ENCODE assay signal across 15 cellular contexts in the genomic region with DNA sequence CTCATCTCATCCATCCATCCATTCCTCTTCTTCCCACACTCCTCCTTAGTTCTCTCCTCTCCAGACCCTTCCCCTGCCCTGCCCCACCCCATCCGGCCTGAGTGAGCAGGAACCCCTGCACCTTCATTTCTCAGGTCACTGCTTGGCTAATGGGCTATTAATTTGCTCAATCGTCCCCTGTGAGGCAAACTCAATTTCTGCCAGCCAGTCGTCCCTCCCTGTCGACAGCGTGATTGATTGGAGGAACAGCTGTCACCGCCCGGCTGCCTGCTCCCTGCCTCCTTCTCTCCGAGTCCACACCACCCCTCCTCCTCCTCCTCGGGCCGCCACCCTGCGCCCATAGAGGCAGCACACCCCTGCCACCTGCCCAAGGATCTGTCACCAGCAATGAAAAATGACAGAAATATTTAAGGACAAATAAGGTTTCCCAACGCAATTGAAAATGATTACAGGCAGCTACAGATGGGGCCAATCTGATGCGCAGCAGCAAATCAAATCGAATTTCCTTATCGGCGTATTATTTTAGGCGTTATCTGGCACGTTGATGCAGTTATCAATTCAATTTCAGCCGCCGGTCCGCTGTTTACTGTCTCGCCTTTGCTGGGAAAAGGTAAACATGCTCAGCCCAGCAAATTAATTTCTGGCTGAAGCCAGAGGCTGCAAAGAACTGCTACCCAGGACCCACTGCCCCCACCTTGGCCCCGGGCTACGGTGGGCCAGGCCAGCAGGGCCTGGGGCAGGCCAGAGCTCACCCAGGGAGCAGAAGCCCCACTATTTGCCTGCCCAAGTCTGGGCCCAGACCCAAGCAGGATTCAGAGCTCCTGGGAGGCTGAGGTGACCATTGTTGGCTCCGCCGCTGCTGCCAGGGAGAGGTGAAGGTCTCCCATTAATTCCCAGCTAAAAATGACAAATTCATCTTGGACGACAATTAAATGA.
A peak's percentile ranks its signal among the peaks of the same experiment; 100 is the strongest.
DNase-seq lines count a peak whose midpoint lies in the region; TF ChIP-seq lines count a peak whose summit lies in the region.
"Had no signal": no experiment of that assay in that cellular context is flagged by ENCODE, and none has a peak within 500 bp of the region (broad histone marks: within the 10 kb centered on the region; RNA-seq: fewer than 3 reads in every experiment).

No MANE protein-coding gene starts in this region.

- POLR2A ChIA-PET in activated CD4-positive, alpha-beta memory T cell treated with anti-CD3 and anti-CD28 coated beads for 36 hours (lab: Charles Lee): no interaction called here

- intact Hi-C loops in activated CD4-positive, alpha-beta memory T cell treated with anti-CD3 and anti-CD28 coated beads for 36 hours (cut with micrococcal nuclease): no loop called here

- DNase-seq in DMS 273 (lab: John Stamatoyannopoulos, UW; ENCODE audit: unreplicated experiment) (peak; percentile 63), DMS 273 treated with DMSO at 0.1 percent for 48 hours (lab: John Stamatoyannopoulos, UW) (no peak), NCI-H69 (lab: John Stamatoyannopoulos, UW) (peak; percentile 90), glutamatergic neuron (peak; percentile 81), NCI-H526 treated with DMSO at 0.1 percent for 48 hours (lab: John Stamatoyannopoulos, UW) (no peak), HUDEP-2 (lab: John Stamatoyannopoulos, UW; ENCODE audit: unreplicated experiment in 76 of 76) (no peak), kidney tubule cell (ENCODE audit: low spot score) (no peak)
- no peak for DNase-seq in activated CD4-positive, alpha-beta memory T cell treated with anti-CD3 and anti-CD28 coated beads for 36 hours
- DNase-seq: activated CD4-positive, alpha-beta T cell treated with anti-CD3 and anti-CD28 coated beads for 4 hours; activated T-cell treated with anti-CD3 and anti-CD28 coated beads, Interleukin-2, amount 50 U/mL, for 4 hours; CD8-positive, alpha-beta memory T cell; erythroblast; natural killer cell; PC-3; T-cell had no signal

- no peaks in the 10 kb centered on the region for H3K36me3 Mint-ChIP-seq in glutamatergic neuron (ENCODE audit: unreplicated experiment)
- H3K36me3 Mint-ChIP-seq in activated CD4-positive, alpha-beta memory T cell treated with anti-CD3 and anti-CD28 coated beads for 36 hours: no peaks in the 10 kb centered on the region
- H3K36me3 Mint-ChIP-seq: CD8-positive, alpha-beta memory T cell; natural killer cell; T-cell had no signal

- H3K9me3 Mint-ChIP-seq in glutamatergic neuron (ENCODE audit: unreplicated experiment): peaks cover 5% of the 10 kb centered on the region
- no peaks in the 10 kb centered on the region for H3K9me3 Mint-ChIP-seq in activated CD4-positive, alpha-beta memory T cell treated with anti-CD3 and anti-CD28 coated beads for 36 hours
- H3K9me3 Mint-ChIP-seq: activated T-cell treated with anti-CD3 and anti-CD28 coated beads, Interleukin-2, amount 50 U/mL, for 4 hours; CD8-positive, alpha-beta memory T cell; natural killer cell; T-cell had no signal

- CTCF ChIA-PET in activated CD4-positive, alpha-beta memory T cell treated with anti-CD3 and anti-CD28 coated beads for 36 hours (lab: Charles Lee): interaction anchor here (0.8 kb wide), 1 partner anchor 13 kb away, joined by 3 read pairs; no protein-coding TSS in a partner anchor

- peaks cover 15% of the 10 kb centered on the region for H3K27me3 Mint-ChIP-seq in glutamatergic neuron (ENCODE audit: unreplicated experiment)
- no peaks in the 10 kb centered on the region for H3K27me3 Mint-ChIP-seq in activated CD4-positive, alpha-beta memory T cell treated with anti-CD3 and anti-CD28 coated beads for 36 hours
- H3K27me3 Mint-ChIP-seq: T-cell had no signal

- H3K27ac Mint-ChIP-seq in glutamatergic neuron (ENCODE audit: unreplicated experiment): peak overlapping the region; percentile 77
- no peak overlapping the region for H3K27ac Mint-ChIP-seq in activated CD4-positive, alpha-beta memory T cell treated with anti-CD3 and anti-CD28 coated beads for 36 hours
- H3K27ac Mint-ChIP-seq: natural killer cell, T-cell had no signal

- H3K4me1 Mint-ChIP-seq in glutamatergic neuron (ENCODE audit: low read depth, unreplicated experiment): peaks cover 12% of the 10 kb centered on the region
- no peaks in the 10 kb centered on the region for H3K4me1 Mint-ChIP-seq in activated CD4-positive, alpha-beta memory T cell treated with anti-CD3 and anti-CD28 coated beads for 36 hours (ENCODE audit: low read depth)
- H3K4me1 Mint-ChIP-seq: CD8-positive, alpha-beta memory T cell; natural killer cell; T-cell had no signal

- no peak for TF ChIP-seq CTCF in glutamatergic neuron (IDR thresholded peaks at IDR 0.05; ENCODE audit: partially characterized antibody, unreplicated experiment)

- H3K4me3 Mint-ChIP-seq in glutamatergic neuron (ENCODE audit: unreplicated experiment): peak overlapping the region; percentile 40
- H3K4me3 Mint-ChIP-seq in activated CD4-positive, alpha-beta memory T cell treated with anti-CD3 and anti-CD28 coated beads for 36 hours: no peak overlapping the region
- H3K4me3 Mint-ChIP-seq: activated T-cell treated with anti-CD3 and anti-CD28 coated beads, Interleukin-2, amount 50 U/mL, for 4 hours; CD8-positive, alpha-beta memory T cell; natural killer cell; T-cell had no signal

Comparison
In these comparisons a context has a peak if more than half of its experiments do, and no peak if none do; other contexts are left out.
1. DNase-seq: peak in DMS 273 (single experiment), NCI-H69 (single experiment) and glutamatergic neuron (single experiment); none in DMS 273 treated with DMSO at 0.1 percent for 48 hours (single experiment), NCI-H526 treated with DMSO at 0.1 percent for 48 hours (single experiment), activated CD4-positive, alpha-beta memory T cell treated with anti-CD3 and anti-CD28 coated beads for 36 hours (single experiment), HUDEP-2 (0 of 76) and kidney tubule cell (single experiment).